Comparison of ENCODE assay signal across 1 cellular context in the genomic region with DNA sequence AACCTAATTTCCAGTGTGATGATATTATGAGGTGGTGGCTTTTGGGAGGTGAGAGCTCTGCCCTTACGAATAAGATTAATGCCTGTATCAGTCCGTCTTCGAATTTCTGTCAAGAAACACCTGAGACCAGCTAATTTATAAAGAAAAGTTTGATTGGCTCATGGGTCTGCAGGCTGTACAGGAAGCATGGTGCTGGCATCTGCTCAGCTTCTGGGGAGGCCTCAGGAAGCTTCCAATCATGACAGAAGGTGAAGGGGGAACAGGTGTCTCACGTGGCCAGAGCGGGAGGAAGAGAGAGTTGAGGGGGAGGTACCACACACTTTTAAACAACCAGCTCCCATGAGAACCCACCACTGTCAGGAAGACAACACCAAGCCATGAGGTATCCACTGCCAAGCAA.
TF ChIP-seq lines count a peak whose summit lies in the region.

No MANE protein-coding gene starts in this region.

TF ChIP-seq in H1, 55 proteins besides CTCF, POLR2A, EP300 and RAD21:
- no peak for TF ChIP-seq JUN (IDR thresholded peaks at IDR 0.05; ENCODE audit: low read depth, low read length)
- no peak for TF ChIP-seq TAF7 (optimal IDR thresholded peaks at IDR 0.05; ENCODE audit: borderline replicate concordance, low read depth, low read length)
- no peak for TF ChIP-seq CHD2 (IDR thresholded peaks at IDR 0.05; ENCODE audit: low read length)
- no peak for TF ChIP-seq GTF2F1 (IDR thresholded peaks at IDR 0.05; ENCODE audit: borderline replicate concordance, low read depth, low read length)
- no peak for TF ChIP-seq POLR2AphosphoS5 (IDR thresholded peaks at IDR 0.05; ENCODE audit: low read depth, low read length)
- TF ChIP-seq KDM5A (IDR thresholded peaks at IDR 0.05; ENCODE audit: low read length): no peak
- no peak for TF ChIP-seq KDM4A (IDR thresholded peaks at IDR 0.05; ENCODE audit: low read depth, low read length, severe bottlenecking)
- no peak for TF ChIP-seq SP4 (IDR thresholded peaks at IDR 0.05; ENCODE audit: low read length)
- no peak for TF ChIP-seq NANOG (IDR thresholded peaks at IDR 0.05; ENCODE audit: insufficient read depth, low read depth, low read length, poor library complexity, severe bottlenecking)
- TF ChIP-seq, protein P1, sequence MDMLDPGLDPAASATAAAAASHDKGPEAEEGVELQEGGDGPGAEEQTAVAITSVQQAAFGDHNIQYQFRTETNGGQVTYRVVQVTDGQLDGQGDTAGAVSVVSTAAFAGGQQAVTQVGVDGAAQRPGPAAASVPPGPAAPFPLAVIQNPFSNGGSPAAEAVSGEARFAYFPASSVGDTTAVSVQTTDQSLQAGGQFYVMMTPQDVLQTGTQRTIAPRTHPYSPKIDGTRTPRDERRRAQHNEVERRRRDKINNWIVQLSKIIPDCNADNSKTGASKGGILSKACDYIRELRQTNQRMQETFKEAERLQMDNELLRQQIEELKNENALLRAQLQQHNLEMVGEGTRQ (IDR thresholded peaks at IDR 0.05; ENCODE audit: low read length): no peak
- TF ChIP-seq, protein P2, sequence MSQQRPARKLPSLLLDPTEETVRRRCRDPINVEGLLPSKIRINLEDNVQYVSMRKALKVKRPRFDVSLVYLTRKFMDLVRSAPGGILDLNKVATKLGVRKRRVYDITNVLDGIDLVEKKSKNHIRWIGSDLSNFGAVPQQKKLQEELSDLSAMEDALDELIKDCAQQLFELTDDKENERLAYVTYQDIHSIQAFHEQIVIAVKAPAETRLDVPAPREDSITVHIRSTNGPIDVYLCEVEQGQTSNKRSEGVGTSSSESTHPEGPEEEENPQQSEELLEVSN (IDR thresholded peaks at IDR 0.05): no peak
- no peak for TF ChIP-seq EGR1 (IDR thresholded peaks at IDR 0.05; ENCODE audit: borderline replicate concordance, low read depth, low read length)
- TF ChIP-seq, protein P3, sequence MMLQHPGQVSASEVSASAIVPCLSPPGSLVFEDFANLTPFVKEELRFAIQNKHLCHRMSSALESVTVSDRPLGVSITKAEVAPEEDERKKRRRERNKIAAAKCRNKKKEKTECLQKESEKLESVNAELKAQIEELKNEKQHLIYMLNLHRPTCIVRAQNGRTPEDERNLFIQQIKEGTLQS (IDR thresholded peaks at IDR 0.05; ENCODE audit: insufficient read depth, low read depth, low read length): no peak
- TF ChIP-seq TCF12 (IDR thresholded peaks at IDR 0.05; ENCODE audit: low read depth, low read length): no peak
- no peak for TF ChIP-seq SIRT6 (IDR thresholded peaks at IDR 0.05; ENCODE audit: low read length)
- TF ChIP-seq FOSL1 (IDR thresholded peaks at IDR 0.05; ENCODE audit: insufficient read depth, low read depth, low read length): no peak
- no peak for TF ChIP-seq CHD1 (IDR thresholded peaks at IDR 0.05; ENCODE audit: low read depth, low read length)
- TF ChIP-seq RFX5 (IDR thresholded peaks at IDR 0.05; ENCODE audit: borderline replicate concordance, low read depth, low read length): no peak
- no peak for TF ChIP-seq CTBP2 (IDR thresholded peaks at IDR 0.05; ENCODE audit: borderline replicate concordance, insufficient read depth, insufficient read length, low read length)
